ENCODE assay signal across 8 cellular contexts in genomic region chr19:56671613-56671994, GRCh38. TPM values are rescaled to one million over a fixed set of nuclear protein-coding genes. Genes with fewer than 3 reads are reported as not detected.
DNase-seq lines count a peak whose midpoint lies in the region; ATAC-seq and TF ChIP-seq lines count a peak whose summit lies in the region.

TSS of gene ZNF835 (minus strand) at chr19:56671757. CDS start at chr19:56665198, 6,559 bp downstream.

- POLR2A ChIA-PET in CD8-positive, alpha-beta memory T cell (lab: Charles Lee), result no interaction called here
- POLR2A ChIA-PET in T-cell (lab: Charles Lee), result no interaction called here
- POLR2A ChIA-PET in activated naive CD8-positive, alpha-beta T cell treated with anti-CD3 and anti-CD28 coated beads, Interleukin-2, amount 10 ng/mL, durations not matched to agents 7 days and 5 days (lab: Charles Lee), result interaction anchor here (0.7 to 1.0 kb wide), 2 partner anchors 134 to 267 kb away, joined by 3 to 4 read pairs; partner anchors contain the start of gene ZNF583

- H3K27ac ChIP-seq in CD8-positive, alpha-beta memory T cell (ENCODE audit: low read depth, low read length), result no peak within 1 kb of the TSS
- H3K27ac ChIP-seq in right cardiac atrium (ENCODE audit: low read length) (peak within 1 kb of the TSS; percentile 11), skeletal muscle tissue (ENCODE audit: low read depth, low read length) (no peak within 1 kb of the TSS)

- no peaks in the 10 kb centered on the region for H3K36me3 ChIP-seq in CD8-positive, alpha-beta memory T cell (ENCODE audit: insufficient read depth, low read length)
- H3K36me3 ChIP-seq in skeletal muscle tissue (ENCODE audit: control insufficient read depth in 3 of 3, insufficient read depth in 3 of 3, low read length in 3 of 3), result peaks cover 4 to 7% (median 5%) of the 10 kb centered on the region in 3 donors

- peaks cover 7 to 21% (median 8%) of the 10 kb centered on the region in 3 donors for H3K4me1 Mint-ChIP-seq in CD8-positive, alpha-beta memory T cell
- peaks cover 0 to 12% (median 10%) of the 10 kb centered on the region in 3 donors for H3K4me1 Mint-ChIP-seq in T-cell
- peaks cover 10% of the 10 kb centered on the region for H3K4me1 Mint-ChIP-seq in activated naive CD8-positive, alpha-beta T cell treated with anti-CD3 and anti-CD28 coated beads, Interleukin-2, amount 10 ng/mL, durations not matched to agents 7 days and 5 days
- H3K4me1 Mint-ChIP-seq in Calu3 (ENCODE audit: low read depth, unreplicated experiment), result no peaks in the 10 kb centered on the region

- DNase-seq in CD8-positive, alpha-beta memory T cell, result peak; percentile 44 to 87 (median 68)
- DNase-seq in T-cell, result peak; percentile 30 to 87 (median 73)
- DNase-seq in activated naive CD8-positive, alpha-beta T cell treated with anti-CD3 and anti-CD28 coated beads, Interleukin-2, amount 10 ng/mL, durations not matched to agents 7 days and 5 days, result peak; percentile 92
- DNase-seq in right cardiac atrium, result peak; percentile 98 to 99 (median 99)
- no peak for DNase-seq in SIG-M5 (lab: John Stamatoyannopoulos, UW)
- DNase-seq in NCI-H69 (lab: John Stamatoyannopoulos, UW), result no peak
- DNase-seq in Calu3, result no peak

- no TSS peak for BruUV-seq in Calu3 (replicated peaks; lab: Mats Ljungman, UMichigan)

- peaks cover 5% of the 10 kb centered on the region for H3K4me1 ChIP-seq in CD8-positive, alpha-beta memory T cell (ENCODE audit: insufficient read depth, low read length)
- peaks cover 10% of the 10 kb centered on the region for H3K4me1 ChIP-seq in right cardiac atrium (ENCODE audit: control insufficient read depth, insufficient read depth, low read length)
- H3K4me1 ChIP-seq in skeletal muscle tissue (ENCODE audit: control insufficient read depth in 3 of 3, insufficient read depth in 3 of 3, low read length in 3 of 3), result peaks cover 12 to 15% (median 13%) of the 10 kb centered on the region in 3 donors

- peaks cover 0 to 5% (median 3%) of the 10 kb centered on the region in 3 donors for H3K36me3 Mint-ChIP-seq in CD8-positive, alpha-beta memory T cell
- H3K36me3 Mint-ChIP-seq in T-cell (peaks cover 6% of the 10 kb centered on the region), Calu3 (ENCODE audit: insufficient read depth, unreplicated experiment) (no peaks in the 10 kb centered on the region)
- peaks cover 14% of the 10 kb centered on the region for H3K36me3 Mint-ChIP-seq in activated naive CD8-positive, alpha-beta T cell treated with anti-CD3 and anti-CD28 coated beads, Interleukin-2, amount 10 ng/mL, durations not matched to agents 7 days and 5 days

- CTCF ChIA-PET in CD8-positive, alpha-beta memory T cell (lab: Charles Lee), result no interaction called here
- CTCF ChIA-PET in T-cell (lab: Charles Lee) (no interaction called here), Calu3 (lab: Charles Lee) (no interaction called here)

- no peak for TF ChIP-seq CTCF in Calu3 (IDR thresholded peaks at IDR 0.05; ENCODE audit: unreplicated experiment)

- peaks cover 0 to 29% (median 29%) of the 10 kb centered on the region in 5 donors for H3K9me3 Mint-ChIP-seq in CD8-positive, alpha-beta memory T cell
- peaks cover 4 to 10% (median 7%) of the 10 kb centered on the region in 3 donors for H3K9me3 Mint-ChIP-seq in T-cell
- peaks cover 13% of the 10 kb centered on the region for H3K9me3 Mint-ChIP-seq in activated naive CD8-positive, alpha-beta T cell treated with anti-CD3 and anti-CD28 coated beads, Interleukin-2, amount 10 ng/mL, durations not matched to agents 7 days and 5 days
- peaks cover 15% of the 10 kb centered on the region for H3K9me3 Mint-ChIP-seq in Calu3 (ENCODE audit: low read depth, unreplicated experiment)

- no peaks in the 10 kb centered on the region for H3K27me3 ChIP-seq in CD8-positive, alpha-beta memory T cell (ENCODE audit: insufficient read depth, low read length, poor library complexity, severe bottlenecking)
- H3K27me3 ChIP-seq in right cardiac atrium (ENCODE audit: control insufficient read depth, insufficient read depth) (no peaks in the 10 kb centered on the region), skeletal muscle tissue (ENCODE audit: control insufficient read depth in 3 of 3, insufficient read depth in 3 of 3, low read length in 3 of 3) (peaks cover 0 to 7% (median 0%) of the 10 kb centered on the region in 3 donors)

- peak within 1 kb of the TSS; percentile 76 to 96 (median 86) for H3K9ac ChIP-seq in skeletal muscle tissue (ENCODE audit: low read depth in 1 of 3, low read length in 3 of 3)

- under 1% methylated on average over 32 of the region's 32 CpGs for WGBS in right cardiac atrium

- peak within 1 kb of the TSS; percentile 40 for H3K4me3 ChIP-seq in CD8-positive, alpha-beta memory T cell (ENCODE audit: low read length)
- H3K4me3 ChIP-seq in right cardiac atrium (ENCODE audit: low read length) (peak within 1 kb of the TSS; percentile 53), skeletal muscle tissue (ENCODE audit: low read length in 3 of 3) (peak within 1 kb of the TSS; percentile 91 to 99 (median 99))

- peak within 1 kb of the TSS; percentile 10 to 89 (median 86) for H3K4me3 Mint-ChIP-seq in CD8-positive, alpha-beta memory T cell
- peak within 1 kb of the TSS; percentile 78 to 86 (median 85) for H3K4me3 Mint-ChIP-seq in T-cell
- peak within 1 kb of the TSS; percentile 88 for H3K4me3 Mint-ChIP-seq in activated naive CD8-positive, alpha-beta T cell treated with anti-CD3 and anti-CD28 coated beads, Interleukin-2, amount 10 ng/mL, durations not matched to agents 7 days and 5 days
- H3K4me3 Mint-ChIP-seq in Calu3 (ENCODE audit: low read depth, unreplicated experiment), result no peak within 1 kb of the TSS

- H3K9me3 ChIP-seq in CD8-positive, alpha-beta memory T cell (ENCODE audit: low read length), result peaks cover 5% of the 10 kb centered on the region
- H3K9me3 ChIP-seq in right cardiac atrium (ENCODE audit: control insufficient read depth, low read length), result no peaks in the 10 kb centered on the region
- peaks cover 0 to 4% (median 0%) of the 10 kb centered on the region in 3 donors for H3K9me3 ChIP-seq in skeletal muscle tissue (ENCODE audit: control insufficient read depth in 3 of 3, low read length in 3 of 3)

- intact Hi-C loops in right cardiac atrium (cut with DNase I) (no loop called here), Calu3 (cut with micrococcal nuclease; ENCODE audit: unreplicated experiment) (no loop called here)

- peak; percentile 91 to 94 (median 92) for ATAC-seq in T-cell (replicated peaks in 1 of 4)
- ATAC-seq in activated naive CD8-positive, alpha-beta T cell treated with anti-CD3 and anti-CD28 coated beads, Interleukin-2, amount 10 ng/mL, durations not matched to agents 7 days and 5 days (ENCODE audit: low read depth), result peak; percentile 92
- peak; percentile 95 to 97 for ATAC-seq in right cardiac atrium

- peaks cover 4 to 8% of the 10 kb centered on the region in 2 donors for H3K27me3 Mint-ChIP-seq in CD8-positive, alpha-beta memory T cell
- peaks cover 2 to 3% of the 10 kb centered on the region in 2 donors for H3K27me3 Mint-ChIP-seq in T-cell
- no peaks in the 10 kb centered on the region for H3K27me3 Mint-ChIP-seq in activated naive CD8-positive, alpha-beta T cell treated with anti-CD3 and anti-CD28 coated beads, Interleukin-2, amount 10 ng/mL, durations not matched to agents 7 days and 5 days
- no peaks in the 10 kb centered on the region for H3K27me3 Mint-ChIP-seq in Calu3 (ENCODE audit: unreplicated experiment)

- peak within 1 kb of the TSS in 5 of 8 donors; percentile 65 to 87 (median 71) for H3K27ac Mint-ChIP-seq in CD8-positive, alpha-beta memory T cell
- H3K27ac Mint-ChIP-seq in T-cell (peak within 1 kb of the TSS; percentile 71 to 88), Calu3 (ENCODE audit: unreplicated experiment) (no peak within 1 kb of the TSS)
- H3K27ac Mint-ChIP-seq in activated naive CD8-positive, alpha-beta T cell treated with anti-CD3 and anti-CD28 coated beads, Interleukin-2, amount 10 ng/mL, durations not matched to agents 7 days and 5 days, result peak within 1 kb of the TSS; percentile 87

RNA-seq across cellular contexts. Expression of gene ZNF835, which starts in this region (rescaled TPM):
- total RNA-seq in CD8-positive, alpha-beta memory T cell, result 1 to 10 TPM; 4.1 to 4.7 TPM
- 1.3 TPM for polyA plus RNA-seq in CD8-positive, alpha-beta memory T cell
- 10 to 100 TPM in 1 of 5 donors, 1 to 10 TPM in 2, under 1 TPM in 2; 0.28 to 11.7 (median 4.0) TPM for total RNA-seq in T-cell
- 1 to 10 TPM; 3.8 to 6.5 TPM for total RNA-seq in activated naive CD8-positive, alpha-beta T cell treated with anti-CD3 and anti-CD28 coated beads, Interleukin-2, amount 10 ng/mL, durations not matched to agents 7 days and 5 days
- total RNA-seq in right cardiac atrium, result 1 to 10 TPM; 3.6 to 7.4 (median 6.1) TPM
- 1.6 TPM for polyA plus RNA-seq in right cardiac atrium
- total RNA-seq in skeletal muscle tissue, result 3.1 TPM
- not detected in 2 replicates for total RNA-seq in Calu3 (2022)

Comparison
In these comparisons a context has a peak if more than half of its experiments do, and no peak if none do; other contexts are left out.
1. DNase-seq: peak in CD8-positive, alpha-beta memory T cell (5 of 5), T-cell (34 of 34), activated naive CD8-positive, alpha-beta T cell treated with anti-CD3 and anti-CD28 coated beads, Interleukin-2, amount 10 ng/mL, durations not matched to agents 7 days and 5 days (single experiment) and right cardiac atrium (3 of 3); none in SIG-M5 (single experiment), NCI-H69 (single experiment) and Calu3 (single experiment).
2. H3K4me3 ChIP-seq: peak in every context shown above with its lines; median percentile 99 in skeletal muscle tissue; 53 in right cardiac atrium; 40 in CD8-positive, alpha-beta memory T cell.
3. Peak in every context shown above with its lines, with median percentiles within 50 percentile points of each other: ATAC-seq.